Comparison of ENCODE assay signal across 17 cellular contexts in the genomic region with DNA sequence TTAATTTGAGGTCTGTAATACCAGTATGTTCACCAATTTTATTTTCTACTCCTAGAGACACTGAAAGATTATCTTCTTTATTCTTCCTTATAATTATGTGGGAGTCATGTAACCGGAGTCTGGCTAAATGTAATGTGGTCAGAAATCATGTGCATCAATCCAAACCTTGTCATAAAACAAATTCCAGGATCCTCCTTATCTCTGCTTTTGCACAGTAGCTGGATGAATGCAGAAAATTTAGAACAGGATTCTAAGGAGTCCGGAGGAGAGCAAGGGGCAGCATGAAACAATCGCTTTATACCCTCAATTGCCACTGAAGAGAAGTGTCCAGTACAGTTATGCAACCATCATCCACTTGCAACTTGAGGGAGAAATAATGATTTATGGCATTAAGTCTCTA.
A peak's percentile ranks its signal among the peaks of the same experiment; 100 is the strongest.
DNase-seq lines count a peak whose midpoint lies in the region; TF ChIP-seq lines count a peak whose summit lies in the region.
"Had no signal": no experiment of that assay in that cellular context is flagged by ENCODE, and none has a peak within 500 bp of the region (broad histone marks: within the 10 kb centered on the region; RNA-seq: fewer than 3 reads in every experiment).

No MANE protein-coding gene starts in this region.

- DNase-seq in A673 (ENCODE audit: low spot score) (no peak), NCI-H226 (peak; percentile 81), amniotic epithelial cell (ENCODE audit: low read depth) (peak; percentile 83), D341Med (ENCODE audit: low spot score) (no peak), lower leg skin (ENCODE audit: low spot score in 2 of 2) (no peak)
- DNase-seq: ACHN; BE2C; C1 segment of cervical spinal cord; CD4-positive, alpha-beta memory T cell; CD4-positive, CD25-positive, alpha-beta regulatory T cell; CD8-positive, alpha-beta memory T cell; COR-L47; DMS79 treated with DMSO at 0.1 percent for 48 hours; GF-D8 had no signal

- TF ChIP-seq CTCF in A673 (conservative IDR thresholded peaks at IDR 0.05; ENCODE audit: low read depth, low read length) (no peak), lower leg skin (IDR thresholded peaks at IDR 0.05) (no peak)

- intact Hi-C loops in A673 (cut with micrococcal nuclease; ENCODE audit: unreplicated experiment): no loop called here
- intact Hi-C loops in lower leg skin (cut with DNase I; ENCODE audit: low total_unique reads): no loop called here

- H3K4me3 ChIP-seq in A673 (ENCODE audit: low read depth, low read length, poor library complexity, severe bottlenecking) (peak overlapping the region; percentile 41), lower leg skin (ENCODE audit: low read depth, poor library complexity, severe bottlenecking) (no peak overlapping the region)
- H3K4me3 ChIP-seq: A549, BLaER1 had no signal

- no TSS peak for BruUV-seq in A673 (replicated peaks; lab: Mats Ljungman, UMichigan)

- H3K9me3 ChIP-seq in A673 (ENCODE audit: low read depth, low read length, poor library complexity, severe bottlenecking): no peaks in the 10 kb centered on the region
- H3K9me3 ChIP-seq: A549, BE2C, BLaER1 had no signal

- no peak for TF ChIP-seq POLR2A in lower leg skin (IDR thresholded peaks at IDR 0.05)

- H3K27ac ChIP-seq in A673 (ENCODE audit: low read depth, low read length, poor library complexity, severe bottlenecking): peak overlapping the region; percentile 98
- H3K27ac ChIP-seq: 22Rv1, A549, BLaER1 had no signal

- CTCF ChIA-PET in A673 (lab: Charles Lee): no interaction called here

- no peaks in the 10 kb centered on the region for H3K27me3 ChIP-seq in A673 (replicated peaks; ENCODE audit: insufficient read depth, low read depth, low read length, poor library complexity)
- H3K27me3 ChIP-seq: BE2C, BLaER1 had no signal

- peaks cover 26% of the 10 kb centered on the region for H3K4me1 ChIP-seq in A673 (ENCODE audit: insufficient read depth, low read length, poor library complexity, severe bottlenecking)
- H3K4me1 ChIP-seq: A549, BE2C, BLaER1 had no signal

- H3K36me3 ChIP-seq in A673 (ENCODE audit: insufficient read depth, low read length, poor library complexity, severe bottlenecking): peaks cover 22% of the 10 kb centered on the region
- H3K36me3 ChIP-seq: BE2C, BLaER1 had no signal

- WGBS in lower leg skin, 2 donors: 83 to 92% methylated on average over 3 of the region's 3 CpGs

- POLR2A ChIA-PET in A673 (lab: Charles Lee; ENCODE audit: low non-redundant PET): no interaction called here

Comparison
In these comparisons a context has a peak if more than half of its experiments do, and no peak if none do; other contexts are left out.
1. DNase-seq: peak in NCI-H226 (single experiment) and amniotic epithelial cell (single experiment); none in A673 (single experiment), D341Med (single experiment) and lower leg skin (0 of 2).